8 cellular contexts compared by ENCODE assay signal in genomic region chr1:170530972-170531757, GRCh38. TPM values are rescaled to one million over a fixed set of nuclear protein-coding genes. Genes with fewer than 3 reads are reported as not detected.
A peak's percentile ranks its signal among the peaks of the same experiment; 100 is the strongest.
DNase-seq lines count a peak whose midpoint lies in the region; ATAC-seq and TF ChIP-seq lines count a peak whose summit lies in the region.

No MANE protein-coding gene starts in this region.

- DNase-seq in G401 (ENCODE audit: low spot score) (peak; percentile 26), cerebellar cortex (ENCODE audit: low spot score) (peak; percentile 17), mucosa of descending colon (peak in 2 of 3 donors; percentile 41 to 48), NCI-H2029 (lab: John Stamatoyannopoulos, UW) (no peak), COR-L47 (lab: John Stamatoyannopoulos, UW) (no peak), NCI-H1694 treated with DMSO at 0.1 percent for 48 hours (lab: John Stamatoyannopoulos, UW) (no peak), T-helper 9 cell (no peak)

- TF ChIP-seq CTCF in mucosa of descending colon (IDR thresholded peaks at IDR 0.05): no peak

- peak overlapping the region; percentile 28 for H3K4me3 ChIP-seq in mucosa of descending colon

- intact Hi-C loops in mucosa of descending colon (cut with DNase I, micrococcal nuclease): no loop called here

- H3K9me3 ChIP-seq in mucosa of descending colon: no peaks in the 10 kb centered on the region

- peak; percentile 9 for ATAC-seq in HG03575 (IDR thresholded peaks at IDR 0.05; ENCODE audit: extremely low read depth, insufficient number of reproducible peaks, low FRiP score, unreplicated experiment)
- no peak for ATAC-seq in mucosa of descending colon

- no peaks in the 10 kb centered on the region for H3K36me3 ChIP-seq in mucosa of descending colon (ENCODE audit: low read depth)

- H3K4me1 ChIP-seq in mucosa of descending colon (ENCODE audit: low read depth): peaks cover 5% of the 10 kb centered on the region

- in situ Hi-C loops in G401 (cut with HindIII; ENCODE audit: low sequenced_read_pairs): no loop called here

RNA-seq across cellular contexts. Expression of gene GORAB, which starts 0.8 kb away (rescaled TPM):
- 16.5 and 20.4 TPM in 2 replicates for total RNA-seq in G401 (2014; rRNA removed; shearing (Covaris generic))
- 10 to 100 TPM; 18.0 to 26.9 (median 20.7) TPM for total RNA-seq in mucosa of descending colon

Comparison
In these comparisons a context has a peak if more than half of its experiments do, and no peak if none do; other contexts are left out.
1. DNase-seq: peak in G401 (single experiment), cerebellar cortex (single experiment) and mucosa of descending colon (2 of 3); none in NCI-H2029 (single experiment), COR-L47 (single experiment), NCI-H1694 treated with DMSO at 0.1 percent for 48 hours (single experiment) and T-helper 9 cell (single experiment).